Comparison of ENCODE assay signal across 12 cellular contexts in the genomic region with DNA sequence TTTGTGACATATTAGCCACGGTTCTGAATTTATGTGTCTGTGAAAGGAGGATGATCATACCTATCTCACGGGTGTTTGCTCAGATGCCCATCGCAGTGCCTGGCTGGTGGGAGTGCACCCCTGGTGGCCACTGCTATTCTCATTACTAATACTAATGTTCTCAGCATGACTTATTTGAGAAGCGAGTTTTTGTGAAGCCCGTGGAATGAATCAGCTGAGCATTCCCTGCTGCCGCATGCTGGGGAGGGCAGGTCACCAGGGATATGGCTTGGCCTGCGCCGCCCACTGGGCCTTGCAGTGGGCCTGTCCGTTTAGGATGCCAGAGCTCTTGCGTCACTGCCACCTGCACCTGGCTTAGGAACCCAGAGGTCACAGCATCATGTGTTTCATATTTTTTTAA. TPM values are rescaled to one million over a fixed set of nuclear protein-coding genes. Genes with fewer than 3 reads are reported as not detected.
DNase-seq lines count a peak whose midpoint lies in the region; ATAC-seq and TF ChIP-seq lines count a peak whose summit lies in the region.
"Had no signal": no experiment of that assay in that cellular context is flagged by ENCODE, and none has a peak within 500 bp of the region (broad histone marks: within the 10 kb centered on the region; RNA-seq: fewer than 3 reads in every experiment).

No MANE protein-coding gene starts in this region.

- ATAC-seq in upper lobe of right lung (no peak), GM21723 (IDR thresholded peaks at IDR 0.05; ENCODE audit: unreplicated experiment) (no peak)

- no peaks in the 10 kb centered on the region for H3K9me3 ChIP-seq in upper lobe of right lung
- H3K9me3 ChIP-seq: heart right ventricle had no signal

- H3K27me3 ChIP-seq in upper lobe of right lung: no peaks in the 10 kb centered on the region

- H3K27ac ChIP-seq in 22Rv1: no peak overlapping the region
- no peak overlapping the region for H3K27ac ChIP-seq in VCaP
- H3K27ac ChIP-seq in upper lobe of right lung: no peak overlapping the region
- H3K27ac ChIP-seq: heart right ventricle had no signal

- no peaks in the 10 kb centered on the region for H3K4me1 ChIP-seq in upper lobe of right lung

- no peak overlapping the region for H3K4me3 ChIP-seq in fibroblast of the aortic adventitia (ENCODE audit: low read depth, low read length)
- H3K4me3 ChIP-seq in upper lobe of right lung: no peak overlapping the region
- H3K4me3 ChIP-seq: heart right ventricle had no signal

- intact Hi-C loops in upper lobe of right lung (cut with DNase I): no loop called here

- peaks cover 90% of the 10 kb centered on the region for H3K36me3 ChIP-seq in upper lobe of right lung

- DNase-seq in GM04503 (ENCODE audit: low read depth) (peak; percentile 73), fibroblast of the aortic adventitia (ENCODE audit: low read depth) (peak; percentile 46), upper lobe of right lung (no peak)
- no peak for DNase-seq in stimulated activated naive CD4-positive, alpha-beta T cell (lab: John Stamatoyannopoulos, UW)
- no peak for DNase-seq in activated T-cell treated with anti-CD3 and anti-CD28 coated beads, Interleukin-2, amount 50 U/mL, for 48 hours
- DNase-seq: activated CD4-positive, CD25-positive, alpha-beta regulatory T cell treated with anti-CD3 and anti-CD28 coated beads, Interleukin-2, amount 50 U/mL, for 72 hours; CD4-positive, alpha-beta T cell; heart right ventricle; NCI-H1417 treated with DMSO at 0.1 percent for 48 hours had no signal

- TF ChIP-seq CTCF in 22Rv1 (IDR thresholded peaks at IDR 0.05) (peak; percentile 14), VCaP (conservative IDR thresholded peaks at IDR 0.05) (peak; percentile 44), fibroblast of the aortic adventitia (IDR thresholded peaks at IDR 0.05; ENCODE audit: insufficient read depth, low read length) (peak; percentile 42), upper lobe of right lung (IDR thresholded peaks at IDR 0.05) (no peak)

RNA-seq across cellular contexts. Expression of a gene that starts 16.8 kb away (rescaled TPM):
- total RNA-seq in fibroblast of the aortic adventitia (ENCODE audit: low replicate concordance): 349 and 364 TPM in 2 replicates
- 177 TPM for total RNA-seq in upper lobe of right lung

Comparison
In these comparisons a context has a peak if more than half of its experiments do, and no peak if none do; other contexts are left out.
1. DNase-seq: peak in GM04503 (single experiment) and fibroblast of the aortic adventitia (single experiment); none in stimulated activated naive CD4-positive, alpha-beta T cell (0 of 6), upper lobe of right lung (single experiment) and activated T-cell treated with anti-CD3 and anti-CD28 coated beads, Interleukin-2, amount 50 U/mL, for 48 hours (0 of 2).